ENCODE assay signal across 29 cellular contexts in genomic region chr7:68820321-68820720, GRCh38.
"Had no signal": no experiment of that assay in that cellular context is flagged by ENCODE, and none has a peak within 500 bp of the region (broad histone marks: within the 10 kb centered on the region; RNA-seq: fewer than 3 reads in every experiment).

No MANE protein-coding gene starts in this region.

- H3K4me3 ChIP-seq: colonic mucosa, coronary artery, dorsolateral prefrontal cortex, esophagus muscularis mucosa, esophagus squamous epithelium, gastrocnemius medialis, gastroesophageal sphincter, heart left ventricle, heart right ventricle had no signal

- H3K27ac ChIP-seq: colonic mucosa, coronary artery, dorsolateral prefrontal cortex, epithelial cell of prostate, esophagus muscularis mucosa, esophagus squamous epithelium, foreskin keratinocyte, gastrocnemius medialis, gastroesophageal sphincter, heart left ventricle, heart right ventricle had no signal

- H3K9me3 ChIP-seq: colonic mucosa, gastrocnemius medialis had no signal

- H3K36me3 ChIP-seq: colonic mucosa, esophagus muscularis mucosa, esophagus squamous epithelium, gastrocnemius medialis, gastroesophageal sphincter, heart left ventricle, heart right ventricle had no signal

- H3K27ac Mint-ChIP-seq: dendritic cell treated with granulocyte-macrophage colony-stimulating factor and Interleukin-4, amounts not matched to agents 40 ng/mL and 50 ng/mL, for 4 days; effector memory CD8-positive, alpha-beta T cell; endodermal cell had no signal

- DNase-seq: colonic mucosa; cortex of kidney; dermis blood vessel endothelial cell; dorsolateral prefrontal cortex; effector CD4-positive, alpha-beta T cell; effector CD8-positive, alpha-beta T cell; effector memory CD4-positive, alpha-beta T cell; effector memory CD8-positive, alpha-beta T cell; erythroblast; esophagus squamous epithelium; foreskin fibroblast; foreskin keratinocyte; foreskin melanocyte; gastrocnemius medialis; glutamatergic neuron; head of caudate nucleus; heart left ventricle; heart right ventricle had no signal

- H3K4me3 Mint-ChIP-seq: dendritic cell treated with granulocyte-macrophage colony-stimulating factor and Interleukin-4, amounts not matched to agents 40 ng/mL and 50 ng/mL, for 4 days; effector memory CD8-positive, alpha-beta T cell; endodermal cell had no signal

- ATAC-seq: effector memory CD8-positive, alpha-beta T cell; esophagus mucosa; foreskin keratinocyte; gastrocnemius medialis; gastroesophageal sphincter; heart left ventricle; heart right ventricle had no signal

- FAIRE-seq: colon, endometrium, endothelial cell of umbilical vein, frontal cortex had no signal

- H3K27me3 Mint-ChIP-seq: dendritic cell treated with granulocyte-macrophage colony-stimulating factor and Interleukin-4, amounts not matched to agents 40 ng/mL and 50 ng/mL, for 4 days; effector memory CD8-positive, alpha-beta T cell had no signal

- H3K27me3 ChIP-seq: colonic mucosa, esophagus muscularis mucosa, esophagus squamous epithelium, foreskin keratinocyte, gastrocnemius medialis, gastroesophageal sphincter had no signal
